ENCODE assay signal across 29 cellular contexts in genomic region chrX:150254909-150255308, GRCh38.
"Had no signal": no experiment of that assay in that cellular context is flagged by ENCODE, and none has a peak within 500 bp of the region (broad histone marks: within the 10 kb centered on the region; RNA-seq: fewer than 3 reads in every experiment).

No MANE protein-coding gene starts in this region.

- DNase-seq: activated CD4-positive, alpha-beta memory T cell treated with anti-CD3 and anti-CD28 coated beads, Interleukin-2, amount 10 ng/mL, durations not matched to agents 7 days and 5 days; activated CD4-positive, alpha-beta T cell treated with anti-CD3 and anti-CD28 coated beads for 36 hours; activated CD4-positive, alpha-beta T cell treated with anti-CD3 and anti-CD28 coated beads, Interleukin-2, amount 10 ng/mL, durations not matched to agents 7 days and 5 days; activated CD4-positive, alpha-beta T cell treated with anti-CD3 and anti-CD28 coated beads, Interleukin-2, amount 50 U/mL, for 4 hours; activated CD4-positive, CD25-positive, alpha-beta regulatory T cell; activated CD4-positive, CD25-positive, alpha-beta regulatory T cell treated with anti-CD3 and anti-CD28 coated beads, Interleukin-2, amount 50 U/mL, for 72 hours; activated CD8-positive, alpha-beta memory T cell treated with anti-CD3 and anti-CD28 coated beads, Interleukin-2, amount 50 U/mL, for 4 hours; activated effector memory CD4-positive, alpha-beta T cell treated with anti-CD3 and anti-CD28 coated beads, Interleukin-2, amount 50 U/mL, for 16 hours; activated naive CD4-positive, alpha-beta T cell treated with anti-CD3 and anti-CD28 coated beads for 36 hours; activated naive CD8-positive, alpha-beta T cell treated with anti-CD3 and anti-CD28 coated beads for 36 hours; activated naive CD8-positive, alpha-beta T cell treated with anti-CD3 and anti-CD28 coated beads, Interleukin-2, amount 50 U/mL, for 24 hours; activated T-cell treated with anti-CD3 and anti-CD28 coated beads, Interleukin-2, amount 50 U/mL, for 1 hour; activated T-cell treated with anti-CD3 and anti-CD28 coated beads, Interleukin-2, amount 50 U/mL, for 48 hours; adrenal gland; amygdala; aorta; body of pancreas; central memory CD4-positive, alpha-beta T cell; cerebellar nuclear complex; colonic mucosa; dorsolateral prefrontal cortex; effector CD4-positive, alpha-beta T cell; effector memory CD8-positive, alpha-beta T cell; foreskin fibroblast had no signal

- H3K27me3 Mint-ChIP-seq: activated CD4-positive, alpha-beta memory T cell treated with anti-CD3 and anti-CD28 coated beads, Interleukin-2, amount 10 ng/mL, durations not matched to agents 7 days and 5 days; activated CD4-positive, alpha-beta T cell treated with anti-CD3 and anti-CD28 coated beads for 36 hours; activated CD4-positive, alpha-beta T cell treated with anti-CD3 and anti-CD28 coated beads, Interleukin-2, amount 10 ng/mL, durations not matched to agents 7 days and 5 days; activated naive CD4-positive, alpha-beta T cell treated with anti-CD3 and anti-CD28 coated beads, Interleukin-2, amount 50 U/mL, for 24 hours; activated naive CD8-positive, alpha-beta T cell treated with anti-CD3 and anti-CD28 coated beads for 36 hours; activated naive CD8-positive, alpha-beta T cell treated with anti-CD3 and anti-CD28 coated beads, Interleukin-2, amount 50 U/mL, for 24 hours; dendritic cell treated with granulocyte-macrophage colony-stimulating factor and Interleukin-4, amounts not matched to agents 40 ng/mL and 50 ng/mL, for 4 days had no signal

- H3K27ac Mint-ChIP-seq: activated CD4-positive, alpha-beta memory T cell treated with anti-CD3 and anti-CD28 coated beads, Interleukin-2, amount 10 ng/mL, durations not matched to agents 7 days and 5 days; activated CD4-positive, alpha-beta T cell treated with anti-CD3 and anti-CD28 coated beads for 36 hours; activated CD4-positive, alpha-beta T cell treated with anti-CD3 and anti-CD28 coated beads, Interleukin-2, amount 10 ng/mL, durations not matched to agents 7 days and 5 days; activated naive CD4-positive, alpha-beta T cell treated with anti-CD3 and anti-CD28 coated beads for 36 hours; activated naive CD4-positive, alpha-beta T cell treated with anti-CD3 and anti-CD28 coated beads, Interleukin-2, amount 50 U/mL, for 24 hours; activated naive CD8-positive, alpha-beta T cell treated with anti-CD3 and anti-CD28 coated beads for 36 hours; activated naive CD8-positive, alpha-beta T cell treated with anti-CD3 and anti-CD28 coated beads, Interleukin-2, amount 50 U/mL, for 24 hours; activated T-helper 1 cell treated with anti-CD3 and anti-CD28 coated beads, Interleukin-12 subunit alpha, Interleukin-12 subunit beta, Interleukin-2, Interleukin-4 antibody, amounts not matched to agents 30 ng/mL and 10 ng/mL and 1 ng/mL, durations not matched to agents 14 hours and 24 hours and 36 hours; activated T-helper 2 cell treated with anti-CD3 and anti-CD28 coated beads, Interferon-gamma antibody, Interleukin-2, Interleukin-4, amounts not matched to agents 10 μg/mL and 5 μg/mL and 100 μg/mL, durations not matched to agents 14 hours and 24 hours and 36 hours; dendritic cell treated with granulocyte-macrophage colony-stimulating factor and Interleukin-4, amounts not matched to agents 40 ng/mL and 50 ng/mL, for 4 days; effector memory CD8-positive, alpha-beta T cell had no signal

- H3K9me3 Mint-ChIP-seq: activated CD4-positive, alpha-beta memory T cell treated with anti-CD3 and anti-CD28 coated beads, Interleukin-2, amount 10 ng/mL, durations not matched to agents 7 days and 5 days; activated CD4-positive, alpha-beta T cell treated with anti-CD3 and anti-CD28 coated beads, Interleukin-2, amount 10 ng/mL, durations not matched to agents 7 days and 5 days; activated naive CD4-positive, alpha-beta T cell treated with anti-CD3 and anti-CD28 coated beads for 36 hours; activated naive CD4-positive, alpha-beta T cell treated with anti-CD3 and anti-CD28 coated beads, Interleukin-2, amount 50 U/mL, for 24 hours; activated naive CD8-positive, alpha-beta T cell treated with anti-CD3 and anti-CD28 coated beads for 36 hours; activated naive CD8-positive, alpha-beta T cell treated with anti-CD3 and anti-CD28 coated beads, Interleukin-2, amount 50 U/mL, for 24 hours; activated T-helper 1 cell treated with anti-CD3 and anti-CD28 coated beads, Interleukin-12 subunit alpha, Interleukin-12 subunit beta, Interleukin-2, Interleukin-4 antibody, amounts not matched to agents 30 ng/mL and 10 ng/mL and 1 ng/mL, durations not matched to agents 14 hours and 24 hours and 36 hours; activated T-helper 2 cell treated with anti-CD3 and anti-CD28 coated beads, Interferon-gamma antibody, Interleukin-2, Interleukin-4, amounts not matched to agents 10 μg/mL and 5 μg/mL and 100 μg/mL, durations not matched to agents 14 hours and 24 hours and 36 hours; dendritic cell treated with granulocyte-macrophage colony-stimulating factor and Interleukin-4, amounts not matched to agents 40 ng/mL and 50 ng/mL, for 4 days; effector memory CD8-positive, alpha-beta T cell had no signal

- H3K9me3 ChIP-seq: adrenal gland, body of pancreas, colonic mucosa had no signal

- H3K27me3 ChIP-seq: adrenal gland, body of pancreas, colonic mucosa had no signal

- H3K4me3 Mint-ChIP-seq: activated CD4-positive, alpha-beta memory T cell treated with anti-CD3 and anti-CD28 coated beads, Interleukin-2, amount 10 ng/mL, durations not matched to agents 7 days and 5 days; activated CD4-positive, alpha-beta T cell treated with anti-CD3 and anti-CD28 coated beads for 36 hours; activated CD4-positive, alpha-beta T cell treated with anti-CD3 and anti-CD28 coated beads, Interleukin-2, amount 10 ng/mL, durations not matched to agents 7 days and 5 days; activated naive CD4-positive, alpha-beta T cell treated with anti-CD3 and anti-CD28 coated beads for 36 hours; activated naive CD4-positive, alpha-beta T cell treated with anti-CD3 and anti-CD28 coated beads, Interleukin-2, amount 50 U/mL, for 24 hours; activated naive CD8-positive, alpha-beta T cell treated with anti-CD3 and anti-CD28 coated beads for 36 hours; activated naive CD8-positive, alpha-beta T cell treated with anti-CD3 and anti-CD28 coated beads, Interleukin-2, amount 50 U/mL, for 24 hours; activated T-helper 1 cell treated with anti-CD3 and anti-CD28 coated beads, Interleukin-12 subunit alpha, Interleukin-12 subunit beta, Interleukin-2, Interleukin-4 antibody, amounts not matched to agents 30 ng/mL and 10 ng/mL and 1 ng/mL, durations not matched to agents 14 hours and 24 hours and 36 hours; dendritic cell treated with granulocyte-macrophage colony-stimulating factor and Interleukin-4, amounts not matched to agents 40 ng/mL and 50 ng/mL, for 4 days; effector memory CD8-positive, alpha-beta T cell had no signal

- H3K4me3 ChIP-seq: adrenal gland, body of pancreas, colonic mucosa, dorsolateral prefrontal cortex had no signal

- H3K27ac ChIP-seq: adrenal gland, body of pancreas, colonic mucosa, dorsolateral prefrontal cortex, epithelial cell of prostate had no signal

- ATAC-seq: activated CD4-positive, alpha-beta T cell treated with anti-CD3 and anti-CD28 coated beads for 36 hours; activated naive CD8-positive, alpha-beta T cell treated with anti-CD3 and anti-CD28 coated beads, Interleukin-2, amount 50 U/mL, for 24 hours; body of pancreas; effector memory CD8-positive, alpha-beta T cell had no signal

- H3K4me1 ChIP-seq: adrenal gland, body of pancreas, colonic mucosa had no signal

- H3K36me3 Mint-ChIP-seq: activated naive CD4-positive, alpha-beta T cell treated with anti-CD3 and anti-CD28 coated beads, Interleukin-2, amount 50 U/mL, for 24 hours; activated naive CD8-positive, alpha-beta T cell treated with anti-CD3 and anti-CD28 coated beads for 36 hours had no signal

- H3K4me1 Mint-ChIP-seq: activated naive CD4-positive, alpha-beta T cell treated with anti-CD3 and anti-CD28 coated beads, Interleukin-2, amount 50 U/mL, for 24 hours had no signal

- H3K36me3 ChIP-seq: adrenal gland, colonic mucosa had no signal
